21 cellular contexts compared by ENCODE assay signal in genomic region chr13:29156136-29156535, GRCh38.
"Had no signal": no experiment of that assay in that cellular context is flagged by ENCODE, and none has a peak within 500 bp of the region (broad histone marks: within the 10 kb centered on the region; RNA-seq: fewer than 3 reads in every experiment).

No MANE protein-coding gene starts in this region.

- H3K36me3 ChIP-seq: esophagus muscularis mucosa, gastrocnemius medialis, heart right ventricle, left lung, lower lobe of right lung had no signal

- H3K4me3 ChIP-seq: coronary artery, dorsolateral prefrontal cortex, esophagus muscularis mucosa, gastrocnemius medialis, heart right ventricle, left lung, lower lobe of right lung, mucosa of descending colon had no signal

- DNase-seq: dermis blood vessel endothelial cell; dorsolateral prefrontal cortex; effector CD4-positive, alpha-beta T cell; effector memory CD4-positive, alpha-beta T cell; foreskin fibroblast; foreskin melanocyte; gastrocnemius medialis; glutamatergic neuron; head of caudate nucleus; heart right ventricle; hippocampal formation; left cardiac atrium; left lung; left ventricle myocardium superior; lower lobe of right lung; mesenchymal stem cell; mucosa of descending colon; naive B cell; naive thymus-derived CD8-positive, alpha-beta T cell had no signal

- H3K27ac ChIP-seq: coronary artery, dorsolateral prefrontal cortex, esophagus muscularis mucosa, gastrocnemius medialis, heart right ventricle, left lung, lower lobe of right lung had no signal

- H3K4me1 ChIP-seq: esophagus muscularis mucosa, gastrocnemius medialis, left lung, lower lobe of right lung had no signal

- H3K9me3 ChIP-seq: esophagus muscularis mucosa, gastrocnemius medialis had no signal

- H3K27me3 ChIP-seq: dorsolateral prefrontal cortex, esophagus muscularis mucosa, gastrocnemius medialis, left lung had no signal
